ENCODE assay signal across 13 cellular contexts in genomic region chr1:218735436-218735835, GRCh38.
DNase-seq lines count a peak whose midpoint lies in the region; ATAC-seq and TF ChIP-seq lines count a peak whose summit lies in the region.
"Had no signal": no experiment of that assay in that cellular context is flagged by ENCODE, and none has a peak within 500 bp of the region (broad histone marks: within the 10 kb centered on the region; RNA-seq: fewer than 3 reads in every experiment).

No MANE protein-coding gene starts in this region.

- intact Hi-C loops in sciatic nerve (cut with DNase I), result no loop called here

- H3K27ac ChIP-seq in gastroesophageal sphincter, result no peak overlapping the region

- no peaks in the 10 kb centered on the region for H3K27me3 ChIP-seq in gastroesophageal sphincter

- peak; percentile 23 for ATAC-seq in gastroesophageal sphincter
- ATAC-seq in sciatic nerve, result peak; percentile 77
- ATAC-seq in HG03342 (IDR thresholded peaks at IDR 0.05; ENCODE audit: unreplicated experiment), result no peak

- H3K9me3 ChIP-seq in gastroesophageal sphincter, result no peaks in the 10 kb centered on the region

- no peak for TF ChIP-seq EP300 in gastroesophageal sphincter (IDR thresholded peaks at IDR 0.05)

- no peak overlapping the region for H3K4me3 ChIP-seq in gastroesophageal sphincter

- no peaks in the 10 kb centered on the region for H3K36me3 ChIP-seq in gastroesophageal sphincter

- TF ChIP-seq POLR2A in gastroesophageal sphincter (IDR thresholded peaks at IDR 0.05), result no peak

- no peaks in the 10 kb centered on the region for H3K4me1 ChIP-seq in gastroesophageal sphincter

- TF ChIP-seq CTCF in gastroesophageal sphincter (IDR thresholded peaks at IDR 0.05), result no peak

- DNase-seq in ELF-1 (ENCODE audit: low read depth, low spot score), result peak; percentile 10
- peak; percentile 39 for DNase-seq in amniotic stem cell (lab: John Stamatoyannopoulos, UW)
- DNase-seq in sciatic nerve (ENCODE audit: low spot score), result no peak
- DNase-seq in Kasumi-1 (lab: John Stamatoyannopoulos, UW), result no peak
- DNase-seq in NOMO-1 treated with dmso at 0.1 percent for 144 hours (lab: John Stamatoyannopoulos, UW; ENCODE audit: unreplicated experiment), result no peak
- no peak for DNase-seq in T-helper 1 cell
- DNase-seq: activated CD4-positive, alpha-beta T cell treated with anti-CD3 and anti-CD28 coated beads, Interleukin-2, amount 50 U/mL, for 48 hours; CD4-positive, CD25-positive, alpha-beta regulatory T cell; DND-41; effector CD8-positive, alpha-beta T cell; T1000 had no signal

Comparison
In these comparisons a context has a peak if more than half of its experiments do, and no peak if none do; other contexts are left out.
1. DNase-seq: peak in ELF-1 (single experiment) and amniotic stem cell (single experiment); none in sciatic nerve (single experiment), Kasumi-1 (0 of 2), NOMO-1 treated with dmso at 0.1 percent for 144 hours (single experiment) and T-helper 1 cell (0 of 5).